In genomic region chr5:180315762-180316212, GRCh38 we compare ENCODE assay signal across 8 cellular contexts. TPM values are rescaled to one million over a fixed set of nuclear protein-coding genes. Genes with fewer than 3 reads are reported as not detected.
DNase-seq lines count a peak whose midpoint lies in the region; ATAC-seq and TF ChIP-seq lines count a peak whose summit lies in the region.

No MANE protein-coding gene starts in this region.

- H3K4me1 ChIP-seq in OCI-LY3 (ENCODE audit: low read length) (no peaks in the 10 kb centered on the region), osteoblast (ENCODE audit: insufficient read depth, low read length) (no peaks in the 10 kb centered on the region), tibial artery (no peaks in the 10 kb centered on the region)

- H3K9ac ChIP-seq in OCI-LY3 (ENCODE audit: low read length) = no peak overlapping the region

- TF ChIP-seq CTCF in OCI-LY3 (IDR thresholded peaks at IDR 0.05; ENCODE audit: low read depth, low read length) (peak; percentile 88), osteoblast (IDR thresholded peaks at IDR 0.05; ENCODE audit: extremely low read depth, low read depth, low read length) (peak; percentile 99), tibial artery (IDR thresholded peaks at IDR 0.05) (peak; percentile 68 to 89)

- peak; percentile 60 for ATAC-seq in HG02588 (IDR thresholded peaks at IDR 0.05; ENCODE audit: unreplicated experiment)

- no peak overlapping the region for H3K4me3 ChIP-seq in OCI-LY3 (ENCODE audit: low read length)
- H3K4me3 ChIP-seq in osteoblast (ENCODE audit: insufficient read depth, low read length) = no peak overlapping the region
- no peak overlapping the region for H3K4me3 ChIP-seq in tibial artery

- H3K27me3 ChIP-seq in OCI-LY3 (ENCODE audit: low read depth, low read length) (no peaks in the 10 kb centered on the region), osteoblast (ENCODE audit: insufficient read depth, low read length) (no peaks in the 10 kb centered on the region), tibial artery (no peaks in the 10 kb centered on the region)

- no peak overlapping the region for H3K4me2 ChIP-seq in OCI-LY3 (ENCODE audit: low read length)
- H3K4me2 ChIP-seq in osteoblast (ENCODE audit: insufficient read depth, low read length) = no peak overlapping the region

- in situ Hi-C loops in G401 (cut with HindIII; ENCODE audit: low sequenced_read_pairs) = no loop called here

- H3K27ac ChIP-seq in OCI-LY3 (ENCODE audit: low read length) (no peak overlapping the region), osteoblast (ENCODE audit: low read depth, low read length) (no peak overlapping the region), tibial artery (no peak overlapping the region)

- no peaks in the 10 kb centered on the region for H4K20me1 ChIP-seq in OCI-LY3 (ENCODE audit: insufficient read depth, low read length)
- H4K20me1 ChIP-seq in osteoblast (ENCODE audit: insufficient read depth, low read length) = no peaks in the 10 kb centered on the region

- H3K9me3 ChIP-seq in OCI-LY3 (ENCODE audit: insufficient read depth, low read length) (no peaks in the 10 kb centered on the region), osteoblast (ENCODE audit: low read depth, low read length) (no peaks in the 10 kb centered on the region), tibial artery (no peaks in the 10 kb centered on the region)

- peak; percentile 51 for DNase-seq in G401 (ENCODE audit: low spot score)
- DNase-seq in activated T-cell treated with anti-CD3 and anti-CD28 coated beads, Interleukin-2, amount 50 U/mL, for 48 hours = peak; percentile 84 to 85
- peak; percentile 36 for DNase-seq in fibroblast of peridontal ligament (ENCODE audit: extremely low read depth)
- peak; percentile 95 for DNase-seq in osteoblast (ENCODE audit: insufficient read length, low spot score, missing footprints)
- DNase-seq in tibial artery = peak in 1 of 2 donors; percentile 55
- DNase-seq in DMS114 treated with DMSO at 0.1 percent for 48 hours (lab: John Stamatoyannopoulos, UW; ENCODE audit: unreplicated experiment) = no peak

- H3K36me3 ChIP-seq in OCI-LY3 (replicated peaks; ENCODE audit: low read depth, low read length) (no peaks in the 10 kb centered on the region), osteoblast (ENCODE audit: insufficient read depth, low read length) (peaks cover 53% of the 10 kb centered on the region), tibial artery (peaks cover 0 to 15% (median 10%) of the 10 kb centered on the region in 3 donors)

- intact Hi-C loops in tibial artery (cut with DNase I; ENCODE audit: low total_unique reads) = no loop called here

- no peak overlapping the region for H2AFZ ChIP-seq in OCI-LY3 (ENCODE audit: low read depth, low read length)
- H2AFZ ChIP-seq in osteoblast (ENCODE audit: low read length) = no peak overlapping the region

- H3K79me2 ChIP-seq in OCI-LY3 (ENCODE audit: low read length) = no peaks in the 10 kb centered on the region
- no peaks in the 10 kb centered on the region for H3K79me2 ChIP-seq in osteoblast (ENCODE audit: insufficient read depth, low read length)

RNA-seq across cellular contexts. Expression of gene MAPK9, which starts 23.9 kb away (rescaled TPM):
- 44.2 and 83.2 TPM in 2 replicates for total RNA-seq in G401 (2014; rRNA removed; shearing (Covaris generic))
- total RNA-seq in osteoblast = 31.8 and 36.8 TPM in 2 replicates

RNA-seq across cellular contexts. Expression of gene GFPT2, which starts 37.3 kb away (rescaled TPM):
- 1.2 and 2.4 TPM in 2 replicates for total RNA-seq in G401 (2014; rRNA removed; shearing (Covaris generic))
- 30.4 and 39.5 TPM in 2 replicates for total RNA-seq in osteoblast
